In genomic region chr3:114933407-114933806, GRCh38 we compare ENCODE assay signal across 27 cellular contexts.
"Had no signal": no experiment of that assay in that cellular context is flagged by ENCODE, and none has a peak within 500 bp of the region (broad histone marks: within the 10 kb centered on the region; RNA-seq: fewer than 3 reads in every experiment).

No MANE protein-coding gene starts in this region.

- H3K36me3 Mint-ChIP-seq: activated naive CD4-positive, alpha-beta T cell treated with anti-CD3 and anti-CD28 coated beads, Interleukin-2, amount 10 ng/mL, durations not matched to agents 7 days and 5 days had no signal

- H3K27ac Mint-ChIP-seq: activated CD4-positive, alpha-beta memory T cell treated with anti-CD3 and anti-CD28 coated beads, Interleukin-2, amount 10 ng/mL, durations not matched to agents 7 days and 5 days; activated CD8-positive, alpha-beta memory T cell treated with anti-CD3 and anti-CD28 coated beads, Interleukin-2, amount 10 ng/mL, durations not matched to agents 7 days and 5 days; activated naive CD4-positive, alpha-beta T cell treated with anti-CD3 and anti-CD28 coated beads, Interleukin-2, amount 10 ng/mL, durations not matched to agents 7 days and 5 days had no signal

- ATAC-seq: activated CD8-positive, alpha-beta memory T cell treated with anti-CD3 and anti-CD28 coated beads, Interleukin-2, amount 10 ng/mL, durations not matched to agents 7 days and 5 days; Panc1 had no signal

- DNase-seq: activated CD4-positive, alpha-beta memory T cell treated with anti-CD3 and anti-CD28 coated beads, Interleukin-2, amount 10 ng/mL, durations not matched to agents 7 days and 5 days; activated CD4-positive, alpha-beta T cell treated with anti-CD3 and anti-CD28 coated beads for 1 hour; activated CD4-positive, alpha-beta T cell treated with anti-CD3 and anti-CD28 coated beads for 48 hours; activated CD4-positive, CD25-positive, alpha-beta regulatory T cell; activated CD8-positive, alpha-beta memory T cell treated with anti-CD3 and anti-CD28 coated beads for 24 hours; activated CD8-positive, alpha-beta memory T cell treated with anti-CD3 and anti-CD28 coated beads, Interleukin-2, amount 10 ng/mL, durations not matched to agents 7 days and 5 days; activated CD8-positive, alpha-beta memory T cell treated with anti-CD3 and anti-CD28 coated beads, Interleukin-2, amount 50 U/mL, for 48 hours; activated effector memory CD4-positive, alpha-beta T cell treated with Interleukin-2 at 50 U/mL for 16 hours; activated naive CD4-positive, alpha-beta T cell treated with anti-CD3 and anti-CD28 coated beads, Interleukin-2, amount 10 ng/mL, durations not matched to agents 7 days and 5 days; activated naive CD8-positive, alpha-beta T cell treated with anti-CD3 and anti-CD28 coated beads for 36 hours; activated T-cell treated with anti-CD3 and anti-CD28 coated beads, Interleukin-2, amount 50 U/mL, for 48 hours; amygdala; caudate nucleus; cerebellar nuclear complex; NCI-H1105; NCI-H1436; NCI-H1694; NCI-H1930; NCI-H2081 treated with DMSO at 0.1 percent for 48 hours; NCI-H226; NCI-H446 treated with DMSO at 0.1 percent for 48 hours; NCI-H524; SHP77; SJCRH30; T1000; WERI-Rb-1 had no signal

- H3K4me1 Mint-ChIP-seq: activated naive CD4-positive, alpha-beta T cell treated with anti-CD3 and anti-CD28 coated beads, Interleukin-2, amount 10 ng/mL, durations not matched to agents 7 days and 5 days had no signal

- H3K4me3 Mint-ChIP-seq: activated CD4-positive, alpha-beta memory T cell treated with anti-CD3 and anti-CD28 coated beads, Interleukin-2, amount 10 ng/mL, durations not matched to agents 7 days and 5 days; activated CD8-positive, alpha-beta memory T cell treated with anti-CD3 and anti-CD28 coated beads, Interleukin-2, amount 10 ng/mL, durations not matched to agents 7 days and 5 days; activated naive CD4-positive, alpha-beta T cell treated with anti-CD3 and anti-CD28 coated beads, Interleukin-2, amount 10 ng/mL, durations not matched to agents 7 days and 5 days; activated naive CD8-positive, alpha-beta T cell treated with anti-CD3 and anti-CD28 coated beads for 36 hours had no signal

- H3K27me3 Mint-ChIP-seq: activated CD4-positive, alpha-beta memory T cell treated with anti-CD3 and anti-CD28 coated beads, Interleukin-2, amount 10 ng/mL, durations not matched to agents 7 days and 5 days; activated CD8-positive, alpha-beta memory T cell treated with anti-CD3 and anti-CD28 coated beads, Interleukin-2, amount 10 ng/mL, durations not matched to agents 7 days and 5 days; activated naive CD4-positive, alpha-beta T cell treated with anti-CD3 and anti-CD28 coated beads, Interleukin-2, amount 10 ng/mL, durations not matched to agents 7 days and 5 days; activated naive CD8-positive, alpha-beta T cell treated with anti-CD3 and anti-CD28 coated beads for 36 hours had no signal
